Comparison of ENCODE assay signal across 22 cellular contexts in the genomic region with DNA sequence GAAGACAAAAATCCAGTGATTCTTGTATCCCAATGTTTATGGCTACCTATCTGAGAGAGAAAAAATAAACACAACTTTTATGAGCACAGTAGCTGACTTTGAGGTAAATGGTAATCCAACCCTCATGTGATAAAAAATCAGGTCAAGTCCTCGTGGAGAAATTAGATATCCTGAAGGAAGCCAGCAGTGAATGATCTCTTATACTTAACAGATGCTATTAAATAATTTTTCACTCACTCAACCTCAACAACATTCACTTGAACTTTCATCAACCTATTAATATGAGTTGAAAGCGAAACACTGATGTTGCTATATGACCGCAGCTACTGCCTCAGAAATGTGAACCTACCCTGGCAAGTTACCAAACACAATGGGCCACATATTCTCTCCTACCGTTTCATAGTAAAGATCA.
DNase-seq lines count a peak whose midpoint lies in the region; ATAC-seq, FAIRE-seq and TF ChIP-seq lines count a peak whose summit lies in the region.
"Had no signal": no experiment of that assay in that cellular context is flagged by ENCODE, and none has a peak within 500 bp of the region (broad histone marks: within the 10 kb centered on the region; RNA-seq: fewer than 3 reads in every experiment).

No MANE protein-coding gene starts in this region.

- in situ Hi-C loops in GM12878 (cut with MboI), result no loop called here

- H3F3A ChIP-seq in MM.1S (ENCODE audit: insufficient read depth, low read length), result no peaks in the 10 kb centered on the region

- no TSS peak for BruUV-seq in GM12878 (replicated peaks; lab: Mats Ljungman, UMichigan)

- H3K4me3 ChIP-seq in MM.1S (ENCODE audit: low read length) (no peak overlapping the region), GM12878 (no peak overlapping the region)
- H3K4me3 ChIP-seq: coronary artery had no signal

- H3K4me2 ChIP-seq in MM.1S (ENCODE audit: low read depth, low read length) (no peak overlapping the region), GM12878 (ENCODE audit: control insufficient read depth, insufficient read depth) (no peak overlapping the region)

- no peaks in the 10 kb centered on the region for H3K4me1 Mint-ChIP-seq in immature natural killer cell
- H3K4me1 Mint-ChIP-seq: activated naive CD4-positive, alpha-beta T cell treated with anti-CD3 and anti-CD28 coated beads, Interleukin-2, amount 50 U/mL, for 24 hours; naive thymus-derived CD4-positive, alpha-beta T cell; stimulated activated naive B cell treated with anti-CD40 and anti-IgM and Interleukin-4, amounts not matched to agents 10 μg/mL and 1 μg/mL and 100 μg/mL, for 72 hours had no signal

- FAIRE-seq in GM12878 (lab: Jason Lieb, UNC), result no peak
- FAIRE-seq: RCC 7860, TTC549 had no signal

- no peak for TF ChIP-seq CTCF in MM.1S (IDR thresholded peaks at IDR 0.05; ENCODE audit: low read length)
- TF ChIP-seq CTCF in GM12878 (IDR thresholded peaks at IDR 0.05 in 2 of 3, conservative IDR thresholded peaks at IDR 0.05 in 1 of 3; ENCODE audit: control insufficient read depth in 2 of 3, extremely low read depth in 1 of 3, insufficient read depth in 1 of 3, low read depth in 3 of 3, low read length in 3 of 3), result no peak

- CTCF ChIA-PET in GM12878 (lab: Yijun Ruan, JAX), result interaction anchor here (0.7 kb wide), 1 partner anchor 101 kb away, joined by 3 read pairs; no protein-coding TSS in a partner anchor

- H3K4me3 Mint-ChIP-seq in immature natural killer cell, result no peak overlapping the region
- H3K4me3 Mint-ChIP-seq: activated naive CD4-positive, alpha-beta T cell treated with anti-CD3 and anti-CD28 coated beads, Interleukin-2, amount 50 U/mL, for 24 hours; naive thymus-derived CD4-positive, alpha-beta T cell; stimulated activated naive B cell treated with anti-CD40 and anti-IgM and Interleukin-4, amounts not matched to agents 10 μg/mL and 1 μg/mL and 100 μg/mL, for 72 hours had no signal

- no peaks in the 10 kb centered on the region for H3K27me3 ChIP-seq in MM.1S (replicated peaks; ENCODE audit: insufficient read depth, low read length)
- no peaks in the 10 kb centered on the region for H3K27me3 ChIP-seq in GM12878 (replicated peaks in 1 of 2; ENCODE audit: control insufficient read depth in 2 of 2, insufficient read depth in 2 of 2, low read length in 1 of 2)
- H3K27me3 ChIP-seq: foreskin keratinocyte had no signal

- intact Hi-C loops in GM12878 (cut with micrococcal nuclease; ENCODE audit: unreplicated experiment), result no loop called here

- H3K27ac ChIP-seq in MM.1S (ENCODE audit: low read length) (no peak overlapping the region), GM12878 (ENCODE audit: control insufficient read depth, insufficient read depth) (no peak overlapping the region)
- H3K27ac ChIP-seq: coronary artery, foreskin keratinocyte had no signal

- no peak for TF ChIP-seq EP300 in GM12878 (IDR thresholded peaks at IDR 0.05; ENCODE audit: borderline replicate concordance in 1 of 2, control insufficient read depth in 1 of 2, low read depth in 2 of 2, low read length in 2 of 2)

- no peaks in the 10 kb centered on the region for H3K36me3 Mint-ChIP-seq in immature natural killer cell
- H3K36me3 Mint-ChIP-seq: activated naive CD4-positive, alpha-beta T cell treated with anti-CD3 and anti-CD28 coated beads, Interleukin-2, amount 50 U/mL, for 24 hours; naive thymus-derived CD4-positive, alpha-beta T cell; stimulated activated naive B cell treated with anti-CD40 and anti-IgM and Interleukin-4, amounts not matched to agents 10 μg/mL and 1 μg/mL and 100 μg/mL, for 72 hours had no signal

- TF ChIP-seq POLR2A in GM12878 (IDR thresholded peaks at IDR 0.05; ENCODE audit: low read depth, low read length), result no peak

- WGBS in GM12878 (ENCODE audit: insufficient coverage, insufficient replicate concordance, low lambda C conversion rate, missing lambda C conversion rate), result 19% methylated on average over 4 of the region's 4 CpGs

- H3K36me3 ChIP-seq in MM.1S (replicated peaks; ENCODE audit: insufficient read depth, low read length) (no peaks in the 10 kb centered on the region), GM12878 (ENCODE audit: control insufficient read depth in 2 of 2, insufficient read depth in 2 of 2, low read length in 1 of 2) (no peaks in the 10 kb centered on the region)

- no peaks in the 10 kb centered on the region for H3K9me3 Mint-ChIP-seq in immature natural killer cell
- H3K9me3 Mint-ChIP-seq: activated naive CD4-positive, alpha-beta T cell treated with anti-CD3 and anti-CD28 coated beads, Interleukin-2, amount 50 U/mL, for 24 hours; naive thymus-derived CD4-positive, alpha-beta T cell; stimulated activated naive B cell treated with anti-CD40 and anti-IgM and Interleukin-4, amounts not matched to agents 10 μg/mL and 1 μg/mL and 100 μg/mL, for 72 hours had no signal

- no peaks in the 10 kb centered on the region for H3K27me3 Mint-ChIP-seq in immature natural killer cell (ENCODE audit: low read depth in 3 of 3)
- H3K27me3 Mint-ChIP-seq: activated naive CD4-positive, alpha-beta T cell treated with anti-CD3 and anti-CD28 coated beads, Interleukin-2, amount 50 U/mL, for 24 hours had no signal

- H4K20me1 ChIP-seq in MM.1S (ENCODE audit: insufficient read depth, low read length) (no peaks in the 10 kb centered on the region), GM12878 (ENCODE audit: control insufficient read depth, insufficient read depth) (no peaks in the 10 kb centered on the region)

- DNase-seq in MM.1S (peak; percentile 41), GM12878 (ENCODE audit: low read depth, low spot score) (no peak), immature natural killer cell (no peak), activated gamma-delta T cell (lab: John Stamatoyannopoulos, UW) (no peak), NCI-H446 treated with DMSO at 0.1 percent for 48 hours (lab: John Stamatoyannopoulos, UW) (no peak)
- DNase-seq: activated T-cell treated with anti-CD3 and anti-CD28 coated beads for 4 hours; AML-193; foreskin keratinocyte; Karpas-422; naive thymus-derived CD4-positive, alpha-beta T cell; NCI-H1436; NCI-H748 treated with DMSO at 0.1 percent for 48 hours; stimulated activated CD4-positive, alpha-beta T cell treated with anti-CD3 and anti-CD28 coated beads, Interleukin-12 subunit alpha, Interleukin-12 subunit beta, amount 100 ng/mL, for 4 hours; stimulated activated naive B cell treated with anti-CD40 and anti-IgM and Interleukin-4, amounts not matched to agents 10 μg/mL and 1 μg/mL and 100 μg/mL, for 72 hours; trophoblast cell had no signal

- H3K9ac ChIP-seq in MM.1S (ENCODE audit: low read length) (no peak overlapping the region), GM12878 (ENCODE audit: control insufficient read depth, insufficient read depth, low read length) (no peak overlapping the region)

- TF ChIP-seq RAD21 in GM12878 (IDR thresholded peaks at IDR 0.05; ENCODE audit: insufficient read depth, low read depth, low read length), result no peak

- POLR2A ChIA-PET in GM12878 (lab: Charles Lee), result interaction anchor here (0.5 kb wide), 1 partner anchor 393 kb away, joined by 3 read pairs; no protein-coding TSS in a partner anchor

- peak; percentile 69 for ATAC-seq in GM18858 (IDR thresholded peaks at IDR 0.05; ENCODE audit: unreplicated experiment)
- ATAC-seq in GM21786 (IDR thresholded peaks at IDR 0.05; ENCODE audit: unreplicated experiment), result peak; percentile 75
- ATAC-seq in GM12878, result peak; percentile 53
- ATAC-seq in GM18907 (IDR thresholded peaks at IDR 0.05; ENCODE audit: unreplicated experiment), result no peak
- ATAC-seq: foreskin keratinocyte; naive thymus-derived CD4-positive, alpha-beta T cell; stimulated activated naive B cell treated with anti-CD40 and anti-IgM and Interleukin-4, amounts not matched to agents 10 μg/mL and 1 μg/mL and 100 μg/mL, for 72 hours had no signal

- H3K79me2 ChIP-seq in MM.1S (ENCODE audit: low read length) (no peaks in the 10 kb centered on the region), GM12878 (ENCODE audit: control insufficient read depth, insufficient read depth, low read length) (no peaks in the 10 kb centered on the region)

- no peaks in the 10 kb centered on the region for H3K9me2 ChIP-seq in MM.1S (replicated peaks; ENCODE audit: insufficient read depth, low read length)

- H2AFZ ChIP-seq in MM.1S (ENCODE audit: low read length) (no peak overlapping the region), GM12878 (ENCODE audit: control insufficient read depth, low read depth, low read length) (no peak overlapping the region)

- H3K9me3 ChIP-seq in MM.1S (replicated peaks; ENCODE audit: insufficient read depth, low read length) (no peaks in the 10 kb centered on the region), GM12878 (replicated peaks; ENCODE audit: control insufficient read depth, insufficient read depth, low read length) (no peaks in the 10 kb centered on the region)

- no peaks in the 10 kb centered on the region for H3K4me1 ChIP-seq in MM.1S (ENCODE audit: low read length)
- H3K4me1 ChIP-seq in GM12878 (ENCODE audit: control insufficient read depth, insufficient read depth, low read length), result no peaks in the 10 kb centered on the region
- H3K4me1 ChIP-seq: foreskin keratinocyte had no signal

- RAD21 ChIA-PET in GM12878 (lab: Charles Lee; ENCODE audit: unreplicated experiment), result interaction anchor here (1.1 kb wide), 1 partner anchor 38 kb away, joined by 3 read pairs; no protein-coding TSS in a partner anchor

- SMC1A ChIA-PET in GM12878 (lab: Charles Lee; ENCODE audit: uncharacterized antibody, unreplicated experiment), result interaction anchor here (1.1 kb wide), 1 partner anchor 14 kb away, joined by 3 read pairs; no protein-coding TSS in a partner anchor

- H3K27ac Mint-ChIP-seq in immature natural killer cell, result no peak overlapping the region
- H3K27ac Mint-ChIP-seq: activated naive CD4-positive, alpha-beta T cell treated with anti-CD3 and anti-CD28 coated beads, Interleukin-2, amount 50 U/mL, for 24 hours; stimulated activated naive B cell treated with anti-CD40 and anti-IgM and Interleukin-4, amounts not matched to agents 10 μg/mL and 1 μg/mL and 100 μg/mL, for 72 hours had no signal

TF ChIP-seq in GM12878, 131 proteins besides CTCF, POLR2A, EP300 and RAD21:
- TF ChIP-seq RUNX3 (IDR thresholded peaks at IDR 0.05; ENCODE audit: low read length) (peak; percentile 66), ZZZ3 (IDR thresholded peaks at IDR 0.05; ENCODE audit: control insufficient read depth, insufficient read length, low read depth) (no peak)
